Comparison of ENCODE assay signal across 8 cellular contexts in the genomic region with DNA sequence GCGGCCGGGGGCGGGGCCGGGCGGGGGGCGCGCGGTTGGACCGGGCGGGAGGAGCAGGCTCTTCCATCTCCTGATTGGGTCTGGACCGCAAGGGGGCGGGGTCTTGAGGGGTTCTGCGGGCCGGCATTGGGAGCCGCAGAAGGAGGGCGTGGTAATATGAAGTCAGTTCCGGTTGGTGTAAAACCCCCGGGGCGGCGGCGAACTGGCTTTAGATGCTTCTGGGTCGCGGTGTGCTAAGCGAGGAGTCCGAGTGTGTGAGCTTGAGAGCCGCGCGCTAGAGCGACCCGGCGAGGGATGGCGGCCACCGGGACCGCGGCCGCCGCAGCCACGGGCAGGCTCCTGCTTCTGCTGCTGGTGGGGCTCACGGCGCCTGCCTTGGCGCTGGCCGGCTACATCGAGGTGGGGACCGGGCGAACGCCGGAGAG.
DNase-seq lines count a peak whose midpoint lies in the region; ATAC-seq and TF ChIP-seq lines count a peak whose summit lies in the region.

APLP2 (plus strand) TSS at position 211 of the 425 bp plus-strand sequence; CDS start at position 295, 84 bp downstream.

- peak within 1 kb of the TSS; percentile 86 for H3K9ac ChIP-seq in BLaER1

- no peaks in the 10 kb centered on the region for H3K36me3 ChIP-seq in BLaER1

- peak within 1 kb of the TSS; percentile 72 for H3K27ac ChIP-seq in BLaER1

- TF ChIP-seq CTCF in choroid plexus epithelial cell (conservative IDR thresholded peaks at IDR 0.05; ENCODE audit: low read depth, low read length): no peak

- peaks cover 44% of the 10 kb centered on the region for H3K4me1 ChIP-seq in BLaER1

- ATAC-seq in GM19324 (IDR thresholded peaks at IDR 0.05; ENCODE audit: low FRiP score, unreplicated experiment) (peak; percentile 98), HG03460 (IDR thresholded peaks at IDR 0.05; ENCODE audit: unreplicated experiment) (peak; percentile 97)

- DNase-seq in NCI-H524 treated with DMSO at 0.1 percent for 48 hours (lab: John Stamatoyannopoulos, UW) (peak; percentile 83), choroid plexus epithelial cell (ENCODE audit: low read depth) (peak; percentile 99), kidney tubule cell (ENCODE audit: low spot score) (peak; percentile 99)
- DNase-seq in activated CD4-positive, alpha-beta T cell treated with anti-CD3 and anti-CD28 coated beads for 4 hours: peak; percentile 97 to 98
- DNase-seq in stimulated activated CD4-positive, alpha-beta T cell treated with anti-CD3 and anti-CD28 coated beads, Interleukin-1b, Interleukin-23, amount 100 ng/mL, for 1 hour (ENCODE audit: low read depth in 2 of 2): peak; percentile 93 to 96

- peaks cover 48% of the 10 kb centered on the region for H4K20me1 ChIP-seq in BLaER1

- H3K27me3 ChIP-seq in BLaER1: peaks cover 29% of the 10 kb centered on the region

- H3K4me2 ChIP-seq in BLaER1: peak within 1 kb of the TSS; percentile 98

- H3K9me3 ChIP-seq in BLaER1: no peaks in the 10 kb centered on the region

- H3K4me3 ChIP-seq in BLaER1 (peak within 1 kb of the TSS; percentile 91), choroid plexus epithelial cell (ENCODE audit: low read depth, low read length) (peak within 1 kb of the TSS; percentile 79)

Comparison
In these comparisons a context has a peak if more than half of its experiments do, and no peak if none do; other contexts are left out.
1. Peak in every context shown above with its lines: DNase-seq, ATAC-seq, H3K4me3 ChIP-seq and H3K27ac ChIP-seq.